9 cellular contexts compared by ENCODE assay signal in genomic region chr3:126129408-126129891, GRCh38. TPM values are rescaled to one million over a fixed set of nuclear protein-coding genes. Genes with fewer than 3 reads are reported as not detected.
A peak's percentile ranks its signal among the peaks of the same experiment; 100 is the strongest.
DNase-seq lines count a peak whose midpoint lies in the region; ATAC-seq and TF ChIP-seq lines count a peak whose summit lies in the region.
"Had no signal": no experiment of that assay in that cellular context is flagged by ENCODE, and none has a peak within 500 bp of the region (broad histone marks: within the 10 kb centered on the region; RNA-seq: fewer than 3 reads in every experiment).

No MANE protein-coding gene starts in this region.

- H3K27me3 Mint-ChIP-seq in glutamatergic neuron (ENCODE audit: unreplicated experiment), result peaks cover 6% of the 10 kb centered on the region

- no peaks in the 10 kb centered on the region for H3K36me3 Mint-ChIP-seq in glutamatergic neuron (ENCODE audit: unreplicated experiment)

- H3K4me1 ChIP-seq in RWPE2 (ENCODE audit: insufficient read depth, poor library complexity, severe bottlenecking), result no peaks in the 10 kb centered on the region

- no peaks in the 10 kb centered on the region for H3K27me3 ChIP-seq in HL-60 (ENCODE audit: insufficient read depth, poor library complexity, severe bottlenecking)
- no peaks in the 10 kb centered on the region for H3K27me3 ChIP-seq in RWPE2 (ENCODE audit: insufficient read depth, poor library complexity, severe bottlenecking)

- H3K36me3 ChIP-seq in RWPE2 (ENCODE audit: low read depth), result no peaks in the 10 kb centered on the region

- no peak for TF ChIP-seq POLR2A in erythroblast (IDR thresholded peaks at IDR 0.05; ENCODE audit: low read length)

- H3K27ac Mint-ChIP-seq in glutamatergic neuron (ENCODE audit: unreplicated experiment), result no peak overlapping the region

- H3K4me1 Mint-ChIP-seq in glutamatergic neuron (ENCODE audit: low read depth, unreplicated experiment), result peaks cover 9% of the 10 kb centered on the region

- no peak overlapping the region for H3K4me3 Mint-ChIP-seq in glutamatergic neuron (ENCODE audit: unreplicated experiment)

- peaks cover 14% of the 10 kb centered on the region for H3K9me3 Mint-ChIP-seq in glutamatergic neuron (ENCODE audit: unreplicated experiment)

- H3K9me3 ChIP-seq in RWPE2 (ENCODE audit: severe bottlenecking), result no peaks in the 10 kb centered on the region

- ATAC-seq in RWPE2 (ENCODE audit: low read depth), result peak; percentile 16; the same call in 2 of the 3 replicates
- ATAC-seq in GM18909 (IDR thresholded peaks at IDR 0.05; ENCODE audit: poor library complexity, unreplicated experiment), result no peak
- no peak for ATAC-seq in HG03280 (IDR thresholded peaks at IDR 0.05; ENCODE audit: unreplicated experiment)

- DNase-seq in HL-60 (ENCODE audit: low read depth in 1 of 2, low spot score in 1 of 2), result no peak
- peak; percentile 57 for DNase-seq in RWPE2 (ENCODE audit: low spot score)
- peak; percentile 0 for DNase-seq in glutamatergic neuron
- peak in 7 of 10 donors; percentile 5 to 76 (median 11) for DNase-seq in posterior cingulate gyrus
- DNase-seq in erythroblast (lab: John Stamatoyannopoulos, UW), result no peak
- DNase-seq in Ammon's horn (ENCODE audit: low spot score), result no peak

- intact Hi-C loops in posterior cingulate gyrus (cut with DNase I), result no loop called here

- TF ChIP-seq CTCF in HL-60 (IDR thresholded peaks at IDR 0.05; ENCODE audit: insufficient read depth, low read length), result no peak
- no peak for TF ChIP-seq CTCF in RWPE2 (IDR thresholded peaks at IDR 0.05; ENCODE audit: poor library complexity, severe bottlenecking)
- no peak for TF ChIP-seq CTCF in glutamatergic neuron (IDR thresholded peaks at IDR 0.05; ENCODE audit: partially characterized antibody, unreplicated experiment)

- peak overlapping the region; percentile 48; the same call in 1 of the 2 replicates for H3K27ac ChIP-seq in HL-60 (replicated peaks)
- H3K27ac ChIP-seq in RWPE2 (ENCODE audit: poor library complexity, severe bottlenecking), result no peak overlapping the region
- H3K27ac ChIP-seq: KMS-11 had no signal

- H3K4me3 ChIP-seq in HL-60 (replicated peaks; ENCODE audit: insufficient read depth, low read length) (no peak overlapping the region), RWPE2 (ENCODE audit: severe bottlenecking) (no peak overlapping the region)

RNA-seq across cellular contexts. Expression of gene SLC41A3, which starts 45.5 kb away (rescaled TPM):
- total RNA-seq in glutamatergic neuron (ENCODE audit: unreplicated experiment), result 38.6 TPM

RNA-seq across cellular contexts. Expression of gene ALDH1L1, which starts 50.9 kb away (rescaled TPM):
- total RNA-seq in glutamatergic neuron (ENCODE audit: unreplicated experiment), result not detected

Comparison
In these comparisons a context has a peak if more than half of its experiments do, and no peak if none do; other contexts are left out.
1. DNase-seq: peak in RWPE2 (single experiment), glutamatergic neuron (single experiment) and posterior cingulate gyrus (7 of 10); none in HL-60 (0 of 2), erythroblast (0 of 2) and Ammon's horn (single experiment).